Comparison of ENCODE assay signal across 8 cellular contexts in genomic region chr16:53433509-53433908, GRCh38. TPM values are rescaled to one million over a fixed set of nuclear protein-coding genes. Genes with fewer than 3 reads are reported as not detected.
A peak's percentile ranks its signal among the peaks of the same experiment; 100 is the strongest.
DNase-seq lines count a peak whose midpoint lies in the region; ATAC-seq, FAIRE-seq and TF ChIP-seq lines count a peak whose summit lies in the region.

No MANE protein-coding gene starts in this region.

- WGBS in K562 (ENCODE audit: insufficient coverage, low coverage, missing lambda C conversion rate), result 62% methylated on average over 7 of the region's 7 CpGs

- peak overlapping the region in 1 of 2 experiments; percentile 93; a peak in 2 of 4 replicates for H3K9ac ChIP-seq in K562 (ENCODE audit: insufficient read depth in 1 of 2, low read depth in 2 of 2, low read length in 2 of 2)

- no peaks in the 10 kb centered on the region for H3K9me1 ChIP-seq in K562 (ENCODE audit: control insufficient read depth, insufficient read depth, low read length)

- H3K9me3 ChIP-seq in K562 (replicated peaks; ENCODE audit: control insufficient read depth, insufficient read depth, low read depth, low read length) (no peaks in the 10 kb centered on the region), upper lobe of right lung (no peaks in the 10 kb centered on the region)

- ATAC-seq in K562 (no peak), memory B cell (ENCODE audit: low read depth) (no peak), upper lobe of right lung (peak; percentile 36), HG02763 (IDR thresholded peaks at IDR 0.05; ENCODE audit: unreplicated experiment) (no peak)

- H3K27ac Mint-ChIP-seq in activated naive CD4-positive, alpha-beta T cell treated with anti-CD3 and anti-CD28 coated beads, Interleukin-2, amount 50 U/mL, for 24 hours, result peak overlapping the region; percentile 89
- peak overlapping the region; percentile 55 for H3K27ac Mint-ChIP-seq in memory B cell

- DNase-seq in activated naive CD4-positive, alpha-beta T cell (lab: John Stamatoyannopoulos, UW), result no peak
- peak in 1 of 4 experiments; percentile 9 for DNase-seq in K562 (ENCODE audit: extremely low read depth in 1 of 4, low spot score in 3 of 4)
- no peak for DNase-seq in memory B cell (ENCODE audit: low spot score in 2 of 2)
- DNase-seq in upper lobe of right lung, result peak; percentile 69
- DNase-seq in NCI-H2081 treated with DMSO at 0.1 percent for 48 hours (lab: John Stamatoyannopoulos, UW), result no peak
- DNase-seq in germinal center (ENCODE audit: low spot score), result no peak

- in situ Hi-C loops in K562 (cut with MboI), result no loop called here

- no peak for TF ChIP-seq POLR2A in K562 (conservative IDR thresholded peaks at IDR 0.05)

- H3K4me2 ChIP-seq in K562 (ENCODE audit: insufficient read depth, low read length), result peak overlapping the region; percentile 99

- H3K4me3 ChIP-seq in K562 (no peak overlapping the region; the same call in 1 of the 2 replicates), upper lobe of right lung (peak overlapping the region; percentile 98)

- peaks cover 5% of the 10 kb centered on the region; the same call in 1 of the 2 replicates for H4K20me1 ChIP-seq in K562 (replicated peaks; ENCODE audit: control insufficient read depth, insufficient read depth, low read length)

- FAIRE-seq in K562 (lab: Jason Lieb, UNC), result no peak

- intact Hi-C loops in K562 (cut with micrococcal nuclease), result loop anchor here (10.0 kb wide), 1 partner anchor 219 kb away; no protein-coding TSS in a partner anchor
- intact Hi-C loops in upper lobe of right lung (cut with DNase I), result no loop called here

- TF ChIP-seq RAD21 in K562 (CRISPR knock-in tag; conservative IDR thresholded peaks at IDR 0.05 in 1 of 2, IDR thresholded peaks at IDR 0.05 in 1 of 2), result no peak

- H3K4me3 Mint-ChIP-seq in activated naive CD4-positive, alpha-beta T cell treated with anti-CD3 and anti-CD28 coated beads, Interleukin-2, amount 50 U/mL, for 24 hours, result peak overlapping the region; percentile 87
- peak overlapping the region; percentile 80 for H3K4me3 Mint-ChIP-seq in memory B cell

- TF ChIP-seq CTCF in K562 (IDR thresholded peaks at IDR 0.05 in 2 of 3, conservative IDR thresholded peaks at IDR 0.05 in 1 of 3; ENCODE audit: insufficient read depth in 2 of 3, low read depth in 1 of 3, low read length in 3 of 3) (no peak), upper lobe of right lung (IDR thresholded peaks at IDR 0.05) (no peak)

- H3K36me3 ChIP-seq in K562 (ENCODE audit: control insufficient read depth, insufficient read depth, low read length) (peaks cover 4% of the 10 kb centered on the region; the same call in 1 of the 3 replicates), upper lobe of right lung (no peaks in the 10 kb centered on the region)

- peaks cover 7 to 12% of the 10 kb centered on the region in 2 experiments for H3K4me1 ChIP-seq in K562 (replicated peaks in 1 of 2; ENCODE audit: control insufficient read depth in 2 of 2, insufficient read depth in 2 of 2, low read length in 2 of 2)
- peaks cover 20% of the 10 kb centered on the region for H3K4me1 ChIP-seq in upper lobe of right lung

- no peaks in the 10 kb centered on the region for H3K9me3 Mint-ChIP-seq in activated naive CD4-positive, alpha-beta T cell treated with anti-CD3 and anti-CD28 coated beads, Interleukin-2, amount 50 U/mL, for 24 hours
- no peaks in the 10 kb centered on the region for H3K9me3 Mint-ChIP-seq in memory B cell

- POLR2A ChIA-PET in K562 (lab: Yijun Ruan, JAX), result interaction anchor here (0.8 kb wide), 1 partner anchor 9 kb away, joined by 4 read pairs; no protein-coding TSS in a partner anchor

- peaks cover 41% of the 10 kb centered on the region for H3K79me2 ChIP-seq in K562 (ENCODE audit: control insufficient read depth, insufficient read depth, low read length)

- peaks cover 41% of the 10 kb centered on the region for H3K4me1 Mint-ChIP-seq in activated naive CD4-positive, alpha-beta T cell treated with anti-CD3 and anti-CD28 coated beads, Interleukin-2, amount 50 U/mL, for 24 hours
- no peaks in the 10 kb centered on the region for H3K4me1 Mint-ChIP-seq in memory B cell

- BruUV-seq in K562 (replicated peaks; lab: Mats Ljungman, UMichigan), result no TSS peak

- peak overlapping the region; percentile 96 for H3K27ac ChIP-seq in K562 (ENCODE audit: extremely low read depth, low read depth, low read length)
- H3K27ac ChIP-seq in upper lobe of right lung, result peak overlapping the region; percentile 97

- CTCF ChIA-PET in K562 (lab: Yijun Ruan, JAX; ENCODE audit: low intra/inter-chr PET ratio), result no interaction called here

- TF ChIP-seq EP300 in K562 (IDR thresholded peaks at IDR 0.05; ENCODE audit: low read length), result no peak

- peak overlapping the region; percentile 100 for H2AFZ ChIP-seq in K562 (ENCODE audit: low read depth, low read length)

- H3K36me3 Mint-ChIP-seq in activated naive CD4-positive, alpha-beta T cell treated with anti-CD3 and anti-CD28 coated beads, Interleukin-2, amount 50 U/mL, for 24 hours, result no peaks in the 10 kb centered on the region
- no peaks in the 10 kb centered on the region for H3K36me3 Mint-ChIP-seq in memory B cell

- H3K27me3 ChIP-seq in K562 (ENCODE audit: control insufficient read depth in 2 of 2, insufficient read depth in 2 of 2, low read length in 2 of 2) (no peaks in the 10 kb centered on the region), upper lobe of right lung (no peaks in the 10 kb centered on the region)

- no peaks in the 10 kb centered on the region for H3K27me3 Mint-ChIP-seq in activated naive CD4-positive, alpha-beta T cell treated with anti-CD3 and anti-CD28 coated beads, Interleukin-2, amount 50 U/mL, for 24 hours
- peaks cover 2% of the 10 kb centered on the region for H3K27me3 Mint-ChIP-seq in memory B cell

TF ChIP-seq in K562, 482 proteins besides CTCF, POLR2A, EP300 and RAD21:
- no peak for TF ChIP-seq CXXC5 (CRISPR knock-in tag; IDR thresholded peaks at IDR 0.05)
- TF ChIP-seq ZBTB11 (CRISPR knock-in tag; IDR thresholded peaks at IDR 0.05), result 0 out of 6 replicates have a peak, but pooled peaks of 1 of the 3 experiments have one; percentile 1
- TF ChIP-seq SOX6 (IDR thresholded peaks at IDR 0.05), result peak; percentile 47; the same call in 1 of the 2 replicates

RNA-seq across cellular contexts. Expression of gene RBL2, which starts 0.8 kb away (rescaled TPM):
- 94.2 and 230 TPM in 2 replicates for total RNA-seq in K562 (2011; cell fraction: chromatin; rRNA removed; ENCODE audit: low replicate concordance)
- total RNA-seq in K562 (2011; cell fraction: nucleolus; rRNA removed), result 51.7 and 57.8 TPM in 2 replicates
- 92.6 and 110 TPM in 2 replicates for total RNA-seq in K562 (2011; cell fraction: nucleoplasm; rRNA removed)
- total RNA-seq in K562 (2014; rRNA removed) (20.3 and 23.6 TPM in 2 replicates), K562 (2014; rRNA removed; fragmentation: Illumina TruSeq; extraction: Trizol) (29.3 and 33.9 TPM in 2 replicates), K562 (2015; rRNA removed; fragmentation: Illumina TruSeq; extraction: Trizol) (25.9 and 28.5 TPM in 2 replicates), K562 (2021) (26.8 and 28.5 TPM in 2 replicates), upper lobe of right lung (97.9 TPM)
- polyA plus RNA-seq in K562 (2011; rRNA removed) (76.3 and 85.8 TPM in 2 replicates), K562 (2014; fragmentation: Illumina TruSeq; extraction: Trizol) (32.1 and 36.7 TPM in 2 replicates), K562 (2014; fragmentation: Nextera tagmentation; extraction: Ambion mirVana) (1 to 10 TPM; 7.8 to 9.0 TPM), K562 (2014; rRNA removed) (31.2 and 38.2 TPM in 2 replicates)
- polyA plus RNA-seq in K562 (2011; cell fraction: cytosol; rRNA removed), result 18.2 and 30.4 TPM in 2 replicates
- polyA plus RNA-seq in K562 (2011; cell fraction: nucleus; rRNA removed), result 227 and 343 TPM in 2 replicates
- 17.4 and 33.3 TPM in 2 replicates for polyA plus RNA-seq in K562 (2012)
- 43.8 and 51.9 TPM in 2 replicates for polyA minus RNA-seq in K562 (2011; rRNA and poly(A)+ RNA removed)
- 15.2 and 16.0 TPM in 2 replicates for polyA minus RNA-seq in K562 (2011; cell fraction: cytosol; rRNA and poly(A)+ RNA removed)
- polyA minus RNA-seq in K562 (2011; cell fraction: nucleus; rRNA and poly(A)+ RNA removed), result 55.3 and 118 TPM in 2 replicates
